Comparison of ENCODE assay signal across 14 cellular contexts in genomic region chr6:155162682-155163081, GRCh38.
DNase-seq lines count a peak whose midpoint lies in the region; ATAC-seq, FAIRE-seq and TF ChIP-seq lines count a peak whose summit lies in the region.
"Had no signal": no experiment of that assay in that cellular context is flagged by ENCODE, and none has a peak within 500 bp of the region (broad histone marks: within the 10 kb centered on the region; RNA-seq: fewer than 3 reads in every experiment).

No MANE protein-coding gene starts in this region.

- no peaks in the 10 kb centered on the region for H3K79me2 ChIP-seq in PC-3 (ENCODE audit: low read length)

- no peak for TF ChIP-seq CTCF in PC-3 (conservative IDR thresholded peaks at IDR 0.05; ENCODE audit: low read depth, low read length)

- H3K4me3 ChIP-seq in PC-3 (ENCODE audit: low read length) = no peak overlapping the region
- H3K4me3 ChIP-seq: BLaER1 treated with 17β-estradiol and CSF1 and Interleukin-3, amounts not matched to agents 10 nM and 100 nM had no signal

- DNase-seq in Caki2 (ENCODE audit: low read depth) (peak; percentile 80), PC-3 (peak; percentile 43), astrocyte of the hippocampus (ENCODE audit: low read depth, low spot score) (peak; percentile 60), kidney tubule cell (ENCODE audit: low spot score) (peak; percentile 71), NCI-H526 treated with DMSO at 0.1 percent for 48 hours (lab: John Stamatoyannopoulos, UW) (no peak), GM12891 (ENCODE audit: insufficient read length, low spot score) (no peak)
- DNase-seq in activated CD8-positive, alpha-beta memory T cell treated with anti-CD3 and anti-CD28 coated beads, Interleukin-2, amount 50 U/mL, for 48 hours = no peak
- DNase-seq: NCI-H1048, NCI-H345, NCI-H774, SHP77 treated with DMSO at 0.1 percent for 48 hours had no signal

- no peaks in the 10 kb centered on the region for H3F3A ChIP-seq in PC-3 (ENCODE audit: low read length, unreplicated experiment)

- CTCF ChIA-PET in PC-3 (lab: Charles Lee) = interaction anchor here (0.9 kb wide), 1 partner anchor 230 kb away, joined by 3 read pairs; no protein-coding TSS in a partner anchor

- FAIRE-seq in GM12891 (lab: Jason Lieb, UNC) = no peak
- FAIRE-seq: HTR-8/SVneo had no signal

- POLR2A ChIA-PET in PC-3 (lab: Charles Lee; ENCODE audit: unreplicated experiment) = no interaction called here

- peaks cover 21% of the 10 kb centered on the region for H3K4me1 ChIP-seq in PC-3 (ENCODE audit: insufficient read depth, low read length)

- H3K9me2 ChIP-seq in PC-3 (replicated peaks; ENCODE audit: low read length) = no peaks in the 10 kb centered on the region

- H3K9me3 ChIP-seq in PC-3 (ENCODE audit: low read length) = no peaks in the 10 kb centered on the region

- H3K4me2 ChIP-seq in PC-3 (ENCODE audit: low read length) = no peak overlapping the region
- H3K4me2 ChIP-seq: BLaER1 treated with 17β-estradiol and CSF1 and Interleukin-3, amounts not matched to agents 10 nM and 100 nM had no signal

- H4K20me1 ChIP-seq in PC-3 (ENCODE audit: low read length) = no peaks in the 10 kb centered on the region
- H4K20me1 ChIP-seq: BLaER1 treated with 17β-estradiol and CSF1 and Interleukin-3, amounts not matched to agents 10 nM and 100 nM had no signal

- no peak overlapping the region for H3K27ac ChIP-seq in PC-3 (ENCODE audit: low read length)
- H3K27ac ChIP-seq: BLaER1 treated with 17β-estradiol and CSF1 and Interleukin-3, amounts not matched to agents 10 nM and 100 nM had no signal

- H3K9ac ChIP-seq in PC-3 (ENCODE audit: low read length) = no peak overlapping the region
- H3K9ac ChIP-seq: BLaER1 treated with 17β-estradiol and CSF1 and Interleukin-3, amounts not matched to agents 10 nM and 100 nM had no signal

- no peaks in the 10 kb centered on the region for H3K27me3 ChIP-seq in PC-3 (ENCODE audit: low read length)
- H3K27me3 ChIP-seq: BLaER1 treated with 17β-estradiol and CSF1 and Interleukin-3, amounts not matched to agents 10 nM and 100 nM had no signal

- in situ Hi-C loops in Caki2 (cut with HindIII; ENCODE audit: low pct_unique_long_range_greater_than_20kb, low sequenced_read_pairs) = no loop called here

- ATAC-seq in PC-3 = peak; percentile 53
- ATAC-seq: HCT116 had no signal

- intact Hi-C loops in PC-3 (cut with micrococcal nuclease) = no loop called here

- no peaks in the 10 kb centered on the region for H3K36me3 ChIP-seq in PC-3 (ENCODE audit: low read depth, low read length)
- H3K36me3 ChIP-seq: BLaER1 treated with 17β-estradiol and CSF1 and Interleukin-3, amounts not matched to agents 10 nM and 100 nM had no signal

- no peak for TF ChIP-seq POLR2A in GM12891 (IDR thresholded peaks at IDR 0.05; ENCODE audit: low read depth, low read length)

- no peak overlapping the region for H2AFZ ChIP-seq in PC-3 (ENCODE audit: low read length)

- no TSS peak for BruUV-seq in PC-3 (replicated peaks; lab: Mats Ljungman, UMichigan)

TF ChIP-seq in GM12891, 5 proteins besides CTCF, POLR2A, EP300 and RAD21:
- TF ChIP-seq SPI1 (IDR thresholded peaks at IDR 0.05; ENCODE audit: low read depth, low read length) = no peak
- TF ChIP-seq POU2F2 (IDR thresholded peaks at IDR 0.05; ENCODE audit: low read depth, low read length) = no peak
- TF ChIP-seq POLR2AphosphoS5 (IDR thresholded peaks at IDR 0.05; ENCODE audit: low read depth, low read length) = no peak

Comparison
In these comparisons a context has a peak if more than half of its experiments do, and no peak if none do; other contexts are left out.
1. DNase-seq: peak in Caki2 (single experiment), PC-3 (single experiment), astrocyte of the hippocampus (single experiment) and kidney tubule cell (single experiment); none in NCI-H526 treated with DMSO at 0.1 percent for 48 hours (single experiment), activated CD8-positive, alpha-beta memory T cell treated with anti-CD3 and anti-CD28 coated beads, Interleukin-2, amount 50 U/mL, for 48 hours (single experiment) and GM12891 (single experiment).